Comparison of ENCODE assay signal across 13 cellular contexts in the genomic region with DNA sequence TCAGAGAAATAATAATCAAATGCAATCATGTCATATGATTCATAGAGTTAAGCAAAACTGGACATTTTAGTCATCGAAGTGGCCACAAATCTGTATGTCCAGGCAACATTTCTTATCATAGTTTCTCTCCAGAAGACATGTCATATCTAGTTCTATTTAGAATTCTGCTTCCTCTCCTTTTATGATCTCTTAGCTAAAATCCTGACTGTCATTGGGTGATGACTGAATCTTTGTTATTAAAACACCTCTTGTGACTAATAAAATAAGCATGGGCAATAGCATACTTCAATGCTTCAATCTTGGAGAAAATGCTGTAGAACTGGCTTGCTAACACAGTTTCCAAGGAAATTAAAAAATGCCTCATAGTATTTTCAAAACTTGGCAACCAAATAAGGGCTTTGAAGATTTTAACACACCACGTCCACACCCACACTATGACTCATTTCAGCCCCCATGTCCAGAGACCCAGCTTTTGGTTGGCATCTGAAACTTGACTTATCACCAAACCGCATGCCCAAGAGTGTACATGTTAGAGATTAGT.
DNase-seq lines count a peak whose midpoint lies in the region; ATAC-seq and TF ChIP-seq lines count a peak whose summit lies in the region.
"Had no signal": no experiment of that assay in that cellular context is flagged by ENCODE, and none has a peak within 500 bp of the region (broad histone marks: within the 10 kb centered on the region; RNA-seq: fewer than 3 reads in every experiment).

No MANE protein-coding gene starts in this region.

- H3K36me3 Mint-ChIP-seq in stimulated activated effector memory CD8-positive, alpha-beta T cell treated with anti-CD3 and anti-CD28 coated beads, Interleukin-12 subunit alpha, Interleukin-12 subunit beta, amount 100 ng/mL, for 72 hours, result no peaks in the 10 kb centered on the region
- H3K36me3 Mint-ChIP-seq: naive thymus-derived CD8-positive, alpha-beta T cell had no signal

- TF ChIP-seq CTCF in BJ (IDR thresholded peaks at IDR 0.05; ENCODE audit: insufficient read depth, low read depth, low read length) (no peak), choroid plexus epithelial cell (conservative IDR thresholded peaks at IDR 0.05; ENCODE audit: low read depth, low read length) (no peak)

- no peaks in the 10 kb centered on the region for H3K4me1 Mint-ChIP-seq in stimulated activated effector memory CD8-positive, alpha-beta T cell treated with anti-CD3 and anti-CD28 coated beads, Interleukin-12 subunit alpha, Interleukin-12 subunit beta, amount 100 ng/mL, for 72 hours
- H3K4me1 Mint-ChIP-seq: naive thymus-derived CD8-positive, alpha-beta T cell had no signal

- ATAC-seq in HG03521 (IDR thresholded peaks at IDR 0.05; ENCODE audit: unreplicated experiment), result no peak
- ATAC-seq in stimulated activated effector memory CD8-positive, alpha-beta T cell treated with anti-CD3 and anti-CD28 coated beads, Interleukin-12 subunit alpha, Interleukin-12 subunit beta, amount 100 ng/mL, for 72 hours, result no peak
- no peak for ATAC-seq in Right ventricle myocardium inferior
- ATAC-seq: naive thymus-derived CD8-positive, alpha-beta T cell; Panc1 had no signal

- H3K27me3 ChIP-seq in BJ (ENCODE audit: control insufficient read depth, insufficient read depth, low read length), result no peaks in the 10 kb centered on the region
- H3K27me3 ChIP-seq: spleen had no signal

- DNase-seq in BJ (ENCODE audit: low read depth) (peak; percentile 63), M059J (ENCODE audit: low read depth) (peak; percentile 95), choroid plexus epithelial cell (ENCODE audit: low read depth) (peak; percentile 57), myocyte (ENCODE audit: low read depth) (peak; percentile 45), DMS 273 treated with DMSO at 0.1 percent for 48 hours (lab: John Stamatoyannopoulos, UW) (no peak), Right ventricle myocardium inferior (ENCODE audit: missing footprints) (no peak)
- DNase-seq in stimulated activated effector memory CD8-positive, alpha-beta T cell treated with anti-CD3 and anti-CD28 coated beads, Interleukin-12 subunit alpha, Interleukin-12 subunit beta, amount 100 ng/mL, for 72 hours (ENCODE audit: low spot score in 2 of 2), result no peak
- DNase-seq: CD4-positive, alpha-beta T cell; KG1; naive thymus-derived CD8-positive, alpha-beta T cell; spleen had no signal

- no peak overlapping the region for H3K4me3 ChIP-seq in BJ (ENCODE audit: low read depth, low read length)
- H3K4me3 ChIP-seq in choroid plexus epithelial cell (ENCODE audit: low read depth, low read length), result no peak overlapping the region
- H3K4me3 ChIP-seq: spleen had no signal

- no peak overlapping the region for H3K27ac Mint-ChIP-seq in stimulated activated effector memory CD8-positive, alpha-beta T cell treated with anti-CD3 and anti-CD28 coated beads, Interleukin-12 subunit alpha, Interleukin-12 subunit beta, amount 100 ng/mL, for 72 hours
- H3K27ac Mint-ChIP-seq: CD4-positive, alpha-beta T cell; naive thymus-derived CD8-positive, alpha-beta T cell had no signal

- no peaks in the 10 kb centered on the region for H3K36me3 ChIP-seq in BJ (ENCODE audit: control insufficient read depth, insufficient read depth, low read length)
- H3K36me3 ChIP-seq: spleen had no signal

- H3K4me3 Mint-ChIP-seq in stimulated activated effector memory CD8-positive, alpha-beta T cell treated with anti-CD3 and anti-CD28 coated beads, Interleukin-12 subunit alpha, Interleukin-12 subunit beta, amount 100 ng/mL, for 72 hours, result no peak overlapping the region
- H3K4me3 Mint-ChIP-seq: CD4-positive, alpha-beta T cell; naive thymus-derived CD8-positive, alpha-beta T cell had no signal

- intact Hi-C loops in Right ventricle myocardium inferior (cut with DNase I), result no loop called here

- H3K9me3 Mint-ChIP-seq in stimulated activated effector memory CD8-positive, alpha-beta T cell treated with anti-CD3 and anti-CD28 coated beads, Interleukin-12 subunit alpha, Interleukin-12 subunit beta, amount 100 ng/mL, for 72 hours, result no peaks in the 10 kb centered on the region
- H3K9me3 Mint-ChIP-seq: CD4-positive, alpha-beta T cell; naive thymus-derived CD8-positive, alpha-beta T cell had no signal

- CTCF ChIA-PET in BJ (lab: Yijun Ruan, JAX), result no interaction called here

- POLR2A ChIA-PET in BJ (lab: Charles Lee), result no interaction called here

Comparison
In these comparisons a context has a peak if more than half of its experiments do, and no peak if none do; other contexts are left out.
1. DNase-seq: peak in BJ (single experiment), M059J (single experiment), choroid plexus epithelial cell (single experiment) and myocyte (single experiment); none in DMS 273 treated with DMSO at 0.1 percent for 48 hours (single experiment), stimulated activated effector memory CD8-positive, alpha-beta T cell treated with anti-CD3 and anti-CD28 coated beads, Interleukin-12 subunit alpha, Interleukin-12 subunit beta, amount 100 ng/mL, for 72 hours (0 of 2) and Right ventricle myocardium inferior (single experiment).